Comparison of ENCODE assay signal across 1 cellular context in genomic region chr17:28728364-28729200, GRCh38.
TF ChIP-seq lines count a peak whose summit lies in the region.

Gene NEK8 (plus strand): TSS chr17:28728788. CDS start chr17:28728814, 26 bp downstream.

TF ChIP-seq in GM12878, 131 proteins besides CTCF, POLR2A, EP300 and RAD21 (continued from another document and continues in another):
- TF ChIP-seq PRDM15 (CRISPR knock-in tag; IDR thresholded peaks at IDR 0.05) (no peak), GATAD2B (conservative IDR thresholded peaks at IDR 0.05; ENCODE audit: low read depth) (peak; percentile 95), ZNF384 (IDR thresholded peaks at IDR 0.05; ENCODE audit: borderline replicate concordance, low read depth, low read length) (no peak), SMC3 (IDR thresholded peaks at IDR 0.05; ENCODE audit: borderline replicate concordance, low read length) (0 out of 2 replicates have a peak, but pooled peaks have one; percentile 15), TCF7 (IDR thresholded peaks at IDR 0.05; ENCODE audit: borderline replicate concordance) (peak; percentile 40; the same call in 1 of the 2 replicates), YBX1 (IDR thresholded peaks at IDR 0.05) (no peak), BCL11A (IDR thresholded peaks at IDR 0.05; ENCODE audit: low read depth, low read length) (no peak), NFXL1 (IDR thresholded peaks at IDR 0.05; ENCODE audit: borderline replicate concordance) (no peak), ZNF622 (IDR thresholded peaks at IDR 0.05) (no peak), SMAD5 (IDR thresholded peaks at IDR 0.05; ENCODE audit: low read depth) (no peak), E4F1 (IDR thresholded peaks at IDR 0.05; ENCODE audit: borderline replicate concordance, partially characterized antibody) (no peak), TCF12 (IDR thresholded peaks at IDR 0.05; ENCODE audit: low read depth, low read length) (0 out of 2 replicates have a peak, but pooled peaks have one; percentile 6), CHD2 (IDR thresholded peaks at IDR 0.05; ENCODE audit: borderline replicate concordance, low read depth, low read length) (0 out of 2 replicates have a peak, but pooled peaks have one; percentile 16), ZBTB4 (CRISPR knock-in tag; IDR thresholded peaks at IDR 0.05) (no peak), SPI1 (IDR thresholded peaks at IDR 0.05; ENCODE audit: borderline replicate concordance, insufficient read depth, low read depth, low read length) (peak; percentile 96), PAX8 (IDR thresholded peaks at IDR 0.05) (no peak), ZZZ3 (IDR thresholded peaks at IDR 0.05; ENCODE audit: control insufficient read depth, insufficient read length, low read depth) (no peak), SMARCA5 (IDR thresholded peaks at IDR 0.05) (peak; percentile 33; the same call in 1 of the 2 replicates), USF2 (IDR thresholded peaks at IDR 0.05; ENCODE audit: borderline replicate concordance, low read depth, low read length) (no peak), KAT2A (conservative IDR thresholded peaks at IDR 0.05; ENCODE audit: control insufficient read depth, low read depth, low read length) (no peak), E2F8 (IDR thresholded peaks at IDR 0.05; ENCODE audit: low read depth, partially characterized antibody) (no peak), YY1 (IDR thresholded peaks at IDR 0.05; ENCODE audit: low read depth, low read length) (no peak), CBX5 (IDR thresholded peaks at IDR 0.05; ENCODE audit: low read depth) (no peak), FOXM1 (IDR thresholded peaks at IDR 0.05; ENCODE audit: low read depth, low read length) (no peak), ZBTB40 (IDR thresholded peaks at IDR 0.05; ENCODE audit: borderline replicate concordance) (peak; percentile 39; the same call in 1 of the 2 replicates), SKIL (IDR thresholded peaks at IDR 0.05; ENCODE audit: low read depth, poor library complexity, severe bottlenecking) (no peak), ZNF274 (IDR thresholded peaks at IDR 0.05; ENCODE audit: insufficient read depth, insufficient read length) (no peak), SUPT20H (IDR thresholded peaks at IDR 0.05; ENCODE audit: borderline replicate concordance, control insufficient read depth, low read depth, low read length) (no peak), SIN3A (IDR thresholded peaks at IDR 0.05; ENCODE audit: low read depth, low read length) (no peak; the same call in 1 of the 2 replicates), SIX5 (IDR thresholded peaks at IDR 0.05; ENCODE audit: low read depth, low read length, severe bottlenecking) (no peak), ZNF207 (IDR thresholded peaks at IDR 0.05; ENCODE audit: borderline replicate concordance) (no peak), MLLT1 (IDR thresholded peaks at IDR 0.05) (peak; percentile 74), SMAD1 (IDR thresholded peaks at IDR 0.05; ENCODE audit: low read depth, partially characterized antibody) (peak; percentile 63), ZNF217 (IDR thresholded peaks at IDR 0.05) (no peak), FOS (IDR thresholded peaks at IDR 0.05; ENCODE audit: borderline replicate concordance, extremely low read depth, insufficient read length) (no peak), RCOR1 (conservative IDR thresholded peaks at IDR 0.05; ENCODE audit: low read depth, low read length) (no peak), STAT3 (IDR thresholded peaks at IDR 0.05; ENCODE audit: low read depth, low read length) (no peak)
